Comparison of ENCODE assay signal across 16 cellular contexts in genomic region chr4:187586892-187587291, GRCh38.
DNase-seq lines count a peak whose midpoint lies in the region; ATAC-seq and TF ChIP-seq lines count a peak whose summit lies in the region.
"Had no signal": no experiment of that assay in that cellular context is flagged by ENCODE, and none has a peak within 500 bp of the region (broad histone marks: within the 10 kb centered on the region; RNA-seq: fewer than 3 reads in every experiment).

No MANE protein-coding gene starts in this region.

- no peaks in the 10 kb centered on the region for H3K27me3 Mint-ChIP-seq in nephron progenitor cell (ENCODE audit: low read depth, poor library complexity)
- H3K27me3 Mint-ChIP-seq: CD4-positive, CD25-positive, alpha-beta regulatory T cell had no signal

- no peaks in the 10 kb centered on the region for H3K27me3 ChIP-seq in gastroesophageal sphincter
- no peaks in the 10 kb centered on the region for H3K27me3 ChIP-seq in colonic mucosa

- H3K36me3 ChIP-seq in gastroesophageal sphincter: no peaks in the 10 kb centered on the region
- no peaks in the 10 kb centered on the region for H3K36me3 ChIP-seq in colonic mucosa

- intact Hi-C loops in colonic mucosa (cut with DNase I): no loop called here

- H3K9me3 Mint-ChIP-seq in nephron progenitor cell: no peaks in the 10 kb centered on the region
- H3K9me3 Mint-ChIP-seq: H9 had no signal

- H3K4me3 Mint-ChIP-seq in nephron progenitor cell: no peak overlapping the region
- H3K4me3 Mint-ChIP-seq: CD4-positive, CD25-positive, alpha-beta regulatory T cell; H9 had no signal

- no peak overlapping the region for H3K9ac ChIP-seq in colonic mucosa (ENCODE audit: low read depth in 2 of 2, low read length in 2 of 2)
- H3K9ac ChIP-seq: KMS-11 had no signal

- H3K4me3 ChIP-seq in gastroesophageal sphincter: no peak overlapping the region
- H3K4me3 ChIP-seq in colonic mucosa: no peak overlapping the region
- H3K4me3 ChIP-seq: PC-9 had no signal

- H3K4me1 ChIP-seq in gastroesophageal sphincter (no peaks in the 10 kb centered on the region), colonic mucosa (no peaks in the 10 kb centered on the region)

- peak overlapping the region; percentile 65 for H3K27ac Mint-ChIP-seq in nephron progenitor cell
- H3K27ac Mint-ChIP-seq: CD4-positive, CD25-positive, alpha-beta regulatory T cell had no signal

- no peak for TF ChIP-seq EP300 in gastroesophageal sphincter (IDR thresholded peaks at IDR 0.05)

- H3K27ac ChIP-seq in C4-2B (peak overlapping the region; percentile 61), gastroesophageal sphincter (no peak overlapping the region), colonic mucosa (no peak overlapping the region)
- H3K27ac ChIP-seq: KMS-11, PC-9 had no signal

- H3K36me3 Mint-ChIP-seq in nephron progenitor cell (ENCODE audit: low read depth): no peaks in the 10 kb centered on the region
- H3K36me3 Mint-ChIP-seq: CD4-positive, CD25-positive, alpha-beta regulatory T cell had no signal

- 55% methylated on average over 7 of the region's 7 CpGs; no CpG with 5 or more reads in 1 of the 2 donors for WGBS in gastroesophageal sphincter (ENCODE audit: low coverage in 1 of 2), 2 donors

- peaks cover 7% of the 10 kb centered on the region for H3K4me1 Mint-ChIP-seq in nephron progenitor cell
- H3K4me1 Mint-ChIP-seq: CD4-positive, CD25-positive, alpha-beta regulatory T cell; H9 had no signal

- H3K9me3 ChIP-seq in gastroesophageal sphincter (no peaks in the 10 kb centered on the region), colonic mucosa (no peaks in the 10 kb centered on the region)

- ATAC-seq in gastroesophageal sphincter: no peak

- DNase-seq in NCI-H2029 treated with DMSO at 0.1 percent for 48 hours (lab: John Stamatoyannopoulos, UW) (peak; percentile 14), astrocyte of the hippocampus (ENCODE audit: low read depth, low spot score) (peak; percentile 20), nephron progenitor cell (no peak), GM19240 (ENCODE audit: insufficient read length, low spot score) (no peak), DMS153 (lab: John Stamatoyannopoulos, UW) (no peak), colonic mucosa (no peak)
- DNase-seq: CD4-positive, CD25-positive, alpha-beta regulatory T cell; H9; NCI-H1436 treated with DMSO at 0.1 percent for 48 hours; NCI-H226; NCI-H526 treated with DMSO at 0.1 percent for 48 hours; NK-92 treated with Interleukin-12 subunit alpha and Interleukin-12 subunit beta, amount 100 ng/mL, for 24 hours; PC-9 had no signal

- TF ChIP-seq CTCF in C4-2B (conservative IDR thresholded peaks at IDR 0.05) (no peak), nephron progenitor cell (IDR thresholded peaks at IDR 0.05) (no peak), gastroesophageal sphincter (IDR thresholded peaks at IDR 0.05) (no peak), colonic mucosa (IDR thresholded peaks at IDR 0.05) (no peak)

- TF ChIP-seq POLR2A in gastroesophageal sphincter (IDR thresholded peaks at IDR 0.05): no peak

Comparison
In these comparisons a context has a peak if more than half of its experiments do, and no peak if none do; other contexts are left out.
1. DNase-seq: peak in NCI-H2029 treated with DMSO at 0.1 percent for 48 hours (single experiment) and astrocyte of the hippocampus (single experiment); none in nephron progenitor cell (single experiment), GM19240 (single experiment), DMS153 (single experiment) and colonic mucosa (single experiment).